In the genomic region with DNA sequence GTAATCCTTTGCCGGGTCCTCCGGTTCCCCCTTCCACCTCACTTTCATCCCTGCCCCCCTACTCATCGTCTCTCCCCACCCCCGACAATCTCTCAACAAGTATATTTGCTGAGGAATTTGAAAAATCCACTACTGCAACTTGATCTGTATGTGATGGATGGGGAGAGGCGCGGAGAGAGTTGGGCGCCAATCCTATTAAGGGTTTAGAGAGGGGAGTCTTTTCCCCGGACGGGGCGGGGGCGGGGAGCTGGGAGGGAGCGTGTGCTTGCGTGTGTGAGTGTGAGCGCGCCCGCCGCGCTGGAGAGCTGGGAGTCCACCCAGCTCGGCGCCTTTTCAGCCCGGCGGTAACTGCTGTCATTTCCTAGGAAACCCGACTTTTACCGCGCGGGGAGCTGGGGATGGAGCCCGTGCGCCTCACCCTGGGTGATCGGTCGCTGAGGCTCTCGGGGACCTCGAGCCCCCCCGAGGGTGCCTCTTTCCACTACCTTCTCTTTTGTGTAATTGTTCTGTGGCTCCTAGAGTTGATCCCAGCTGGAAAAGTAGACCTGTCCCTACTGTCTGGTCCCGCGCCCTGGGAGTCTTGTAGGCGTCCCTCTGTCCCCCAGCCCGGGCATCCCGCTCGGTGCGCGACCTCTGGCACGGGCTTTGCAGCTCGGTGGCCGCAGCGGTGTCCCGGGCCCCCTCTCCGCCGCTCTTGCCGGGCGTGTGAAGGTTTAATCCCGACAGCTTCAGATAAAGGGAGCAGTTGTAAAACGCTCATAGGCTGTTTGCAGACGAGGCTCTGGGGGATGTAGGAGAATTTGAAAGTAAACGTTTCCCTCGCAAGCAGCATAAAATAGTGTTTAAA, we compare ENCODE assay signal across 8 cellular contexts. TPM values are rescaled to one million over a fixed set of nuclear protein-coding genes. Genes with fewer than 3 reads are reported as not detected.
DNase-seq lines count a peak whose midpoint lies in the region; ATAC-seq, FAIRE-seq and TF ChIP-seq lines count a peak whose summit lies in the region.

No MANE protein-coding gene starts in this region.

- CTCF ChIA-PET in GM12878 (lab: Yijun Ruan, JAX) = no interaction called here

- in situ Hi-C loops in GM12878 (cut with MboI) = no loop called here

- TF ChIP-seq EP300 in GM12878 (IDR thresholded peaks at IDR 0.05; ENCODE audit: borderline replicate concordance in 1 of 2, control insufficient read depth in 1 of 2, low read depth in 2 of 2, low read length in 2 of 2) = no peak

- TF ChIP-seq CTCF in BE2C (IDR thresholded peaks at IDR 0.05; ENCODE audit: low read depth, low read length) (no peak), GM12878 (IDR thresholded peaks at IDR 0.05 in 2 of 3, conservative IDR thresholded peaks at IDR 0.05 in 1 of 3; ENCODE audit: control insufficient read depth in 2 of 3, extremely low read depth in 1 of 3, insufficient read depth in 1 of 3, low read depth in 3 of 3, low read length in 3 of 3) (no peak), kidney epithelial cell (IDR thresholded peaks at IDR 0.05; ENCODE audit: insufficient read depth, low read length, poor library complexity, severe bottlenecking) (no peak)

- intact Hi-C loops in GM12878 (cut with micrococcal nuclease; ENCODE audit: unreplicated experiment) = no loop called here

- DNase-seq in BE2C (peak; percentile 44), GM12878 (ENCODE audit: low read depth, low spot score) (no peak), kidney epithelial cell (ENCODE audit: low read depth) (no peak), stromal cell of bone marrow (ENCODE audit: low read depth) (peak; percentile 62), GM12891 (ENCODE audit: insufficient read length, low spot score) (no peak), DMS153 (lab: John Stamatoyannopoulos, UW) (no peak)
- DNase-seq in effector memory CD8-positive, alpha-beta T cell = no peak

- H3K4me1 ChIP-seq in BE2C (peaks cover 8% of the 10 kb centered on the region), HUES6 (ENCODE audit: control insufficient read depth, insufficient read depth, low read length) (peaks cover 55% of the 10 kb centered on the region), GM12878 (ENCODE audit: control insufficient read depth, insufficient read depth, low read length) (no peaks in the 10 kb centered on the region)

- H3K4me3 ChIP-seq in BE2C (ENCODE audit: low read depth, low read length) = peak overlapping the region; percentile 67
- peak overlapping the region; percentile 85 for H3K4me3 ChIP-seq in HUES6 (ENCODE audit: low read depth, low read length)
- H3K4me3 ChIP-seq in GM12878 = no peak overlapping the region
- peak overlapping the region; percentile 80 for H3K4me3 ChIP-seq in kidney epithelial cell (ENCODE audit: low read depth, low read length)

- no peaks in the 10 kb centered on the region for H3K79me2 ChIP-seq in GM12878 (ENCODE audit: control insufficient read depth, insufficient read depth, low read length)

- H3K36me3 ChIP-seq in BE2C (no peaks in the 10 kb centered on the region), HUES6 (ENCODE audit: control insufficient read depth, insufficient read depth, low read length) (no peaks in the 10 kb centered on the region), GM12878 (ENCODE audit: control insufficient read depth in 2 of 2, insufficient read depth in 2 of 2, low read length in 1 of 2) (no peaks in the 10 kb centered on the region), kidney epithelial cell (ENCODE audit: control insufficient read depth, insufficient read depth, low read length) (no peaks in the 10 kb centered on the region)

- peaks cover 71 to 88% of the 10 kb centered on the region in 2 donors for H3K27me3 Mint-ChIP-seq in effector memory CD8-positive, alpha-beta T cell

- peak overlapping the region; percentile 53 for H3K27ac ChIP-seq in HUES6 (ENCODE audit: low read depth, low read length)
- no peak overlapping the region for H3K27ac ChIP-seq in GM12878 (ENCODE audit: control insufficient read depth, insufficient read depth)

- 17% methylated on average over 40 of the region's 55 CpGs for WGBS in GM12878 (ENCODE audit: insufficient coverage, insufficient replicate concordance, low lambda C conversion rate, missing lambda C conversion rate)

- H3K9ac ChIP-seq in HUES6 (ENCODE audit: low read length) = peak overlapping the region; percentile 79
- no peak overlapping the region for H3K9ac ChIP-seq in GM12878 (ENCODE audit: control insufficient read depth, insufficient read depth, low read length)

- no peaks in the 10 kb centered on the region for H3K36me3 Mint-ChIP-seq in effector memory CD8-positive, alpha-beta T cell (ENCODE audit: insufficient read depth)

- H3K9me3 Mint-ChIP-seq in effector memory CD8-positive, alpha-beta T cell = no peaks in the 10 kb centered on the region

- H3K4me2 ChIP-seq in GM12878 (ENCODE audit: control insufficient read depth, insufficient read depth) = no peak overlapping the region

- ATAC-seq in GM12878 = no peak
- ATAC-seq in effector memory CD8-positive, alpha-beta T cell (replicated peaks) = no peak

- SMC1A ChIA-PET in GM12878 (lab: Charles Lee; ENCODE audit: uncharacterized antibody, unreplicated experiment) = no interaction called here

- no peak overlapping the region for H3K27ac Mint-ChIP-seq in effector memory CD8-positive, alpha-beta T cell

- H2AFZ ChIP-seq in GM12878 (ENCODE audit: control insufficient read depth, low read depth, low read length) = no peak overlapping the region

- no peak for TF ChIP-seq POLR2A in GM12878 (IDR thresholded peaks at IDR 0.05; ENCODE audit: low read depth, low read length)
- no peak for TF ChIP-seq POLR2A in GM12891 (IDR thresholded peaks at IDR 0.05; ENCODE audit: low read depth, low read length)

- no peak for FAIRE-seq in GM12878 (lab: Jason Lieb, UNC)
- no peak for FAIRE-seq in GM12891 (lab: Jason Lieb, UNC)

- H4K20me1 ChIP-seq in GM12878 (ENCODE audit: control insufficient read depth, insufficient read depth) = no peaks in the 10 kb centered on the region

- POLR2A ChIA-PET in GM12878 (lab: Charles Lee) = no interaction called here

- TF ChIP-seq RAD21 in GM12878 (IDR thresholded peaks at IDR 0.05; ENCODE audit: insufficient read depth, low read depth, low read length) = no peak

- no peaks in the 10 kb centered on the region for H3K9me3 ChIP-seq in BE2C
- no peaks in the 10 kb centered on the region for H3K9me3 ChIP-seq in HUES6 (ENCODE audit: control insufficient read depth, insufficient read depth, low read depth, low read length)
- H3K9me3 ChIP-seq in GM12878 (replicated peaks; ENCODE audit: control insufficient read depth, insufficient read depth, low read length) = no peaks in the 10 kb centered on the region

- H3K27me3 ChIP-seq in BE2C (no peaks in the 10 kb centered on the region), HUES6 (ENCODE audit: control insufficient read depth, insufficient read depth, low read length) (no peaks in the 10 kb centered on the region), GM12878 (replicated peaks in 1 of 2; ENCODE audit: control insufficient read depth in 2 of 2, insufficient read depth in 2 of 2, low read length in 1 of 2) (peaks cover 22 to 24% of the 10 kb centered on the region in 2 experiments), kidney epithelial cell (ENCODE audit: control insufficient read depth, insufficient read depth, low read length) (peaks cover 2% of the 10 kb centered on the region)

- RAD21 ChIA-PET in GM12878 (lab: Charles Lee; ENCODE audit: unreplicated experiment) = no interaction called here

- no TSS peak for BruUV-seq in GM12878 (replicated peaks; lab: Mats Ljungman, UMichigan)

- peaks cover 0 to 2% of the 10 kb centered on the region in 2 donors for H3K4me1 Mint-ChIP-seq in effector memory CD8-positive, alpha-beta T cell (ENCODE audit: low read depth in 2 of 2)

- H3K4me3 Mint-ChIP-seq in effector memory CD8-positive, alpha-beta T cell = peak overlapping the region in 1 of 2 donors; percentile 18

TF ChIP-seq in GM12878, 131 proteins besides CTCF, POLR2A, EP300 and RAD21:
- TF ChIP-seq NR2F1 (conservative IDR thresholded peaks at IDR 0.05) = no peak
- 0 out of 2 replicates have a peak, but pooled peaks have one; percentile 46 for TF ChIP-seq EZH2 (IDR thresholded peaks at IDR 0.05; ENCODE audit: borderline replicate concordance, control insufficient read depth, low read depth, low read length)
TF ChIP-seq in GM12878: peak in this region for 1.

TF ChIP-seq in GM12891, 5 proteins besides CTCF, POLR2A, EP300 and RAD21:
- no peak for TF ChIP-seq POLR2AphosphoS5 (IDR thresholded peaks at IDR 0.05; ENCODE audit: low read depth, low read length)

RNA-seq across cellular contexts. Expression of gene GLI2, which starts 1.5 kb away (rescaled TPM):
- 10.3 TPM for polyA plus RNA-seq in BE2C (2012; ENCODE audit: insufficient read depth, insufficient read length, low read depth)
- total RNA-seq in GM12878 (2013; cell fraction: nucleolus; rRNA removed) = not detected in 2 replicates
- total RNA-seq in GM12878 (2014; rRNA removed) = not detected in 2 replicates
- not detected in 2 replicates for total RNA-seq in GM12878 (2014; rRNA removed; fragmentation: Illumina TruSeq; extraction: Trizol)
- total RNA-seq in GM12878 (2021) = 0.05 TPM in 1 of 2 replicates, not detected in the other
- not detected for polyA plus RNA-seq in GM12878 (2011; ENCODE audit: low read depth)
- not detected in 2 replicates for polyA plus RNA-seq in GM12878 (2011; rRNA removed)
- polyA plus RNA-seq in GM12878 (2011; cell fraction: cytosol; rRNA removed) = not detected in 2 replicates
- polyA plus RNA-seq in GM12878 (2011; cell fraction: nucleus; rRNA removed) = not detected in 2 replicates
- not detected in 2 replicates for polyA plus RNA-seq in GM12878 (2012)
- 0.05 TPM in 1 of 2 replicates, not detected in the other for polyA plus RNA-seq in GM12878 (2014; fragmentation: Illumina TruSeq; extraction: Trizol)
- polyA plus RNA-seq in GM12878 (2014; fragmentation: Nextera tagmentation; extraction: Ambion mirVana) = not detected
- 0.01 TPM in 1 of 2 replicates, not detected in the other for polyA plus RNA-seq in GM12878 (2014; rRNA removed)
- polyA plus RNA-seq in GM12878 (2016; fragmentation: Nextera tagmentation; extraction: Ambion mirVana) = not detected
- polyA minus RNA-seq in GM12878 (2011; rRNA and poly(A)+ RNA removed) = not detected in 2 replicates
- not detected in 2 replicates for polyA minus RNA-seq in GM12878 (2011; cell fraction: cytosol; rRNA and poly(A)+ RNA removed)
- polyA minus RNA-seq in GM12878 (2011; cell fraction: nucleus; rRNA and poly(A)+ RNA removed) = not detected in 2 replicates
- 4.8 and 4.9 TPM in 2 replicates for total RNA-seq in kidney epithelial cell
- polyA plus RNA-seq in GM12891 (2012; ENCODE audit: low read depth, missing spikeins) = not detected

Comparison
In these comparisons a context has a peak if more than half of its experiments do, and no peak if none do; other contexts are left out.
1. DNase-seq: peak in BE2C (single experiment) and stromal cell of bone marrow (single experiment); none in GM12878 (single experiment), kidney epithelial cell (single experiment), GM12891 (single experiment), DMS153 (single experiment) and effector memory CD8-positive, alpha-beta T cell (0 of 3).